ENCODE assay signal across 40 cellular contexts in genomic region chr10:130607386-130607785, GRCh38.
"Had no signal": no experiment of that assay in that cellular context is flagged by ENCODE, and none has a peak within 500 bp of the region (broad histone marks: within the 10 kb centered on the region; RNA-seq: fewer than 3 reads in every experiment).

No MANE protein-coding gene starts in this region.

- H3K4me1 Mint-ChIP-seq: activated naive CD4-positive, alpha-beta T cell treated with anti-CD3 and anti-CD28 coated beads, Interleukin-2, amount 10 ng/mL, durations not matched to agents 7 days and 5 days; activated naive CD4-positive, alpha-beta T cell treated with anti-CD3 and anti-CD28 coated beads, Interleukin-2, amount 50 U/mL, for 24 hours; activated naive CD8-positive, alpha-beta T cell treated with anti-CD3 and anti-CD28 coated beads for 36 hours; activated naive CD8-positive, alpha-beta T cell treated with anti-CD3 and anti-CD28 coated beads, Interleukin-2, amount 10 ng/mL, durations not matched to agents 7 days and 5 days; activated naive CD8-positive, alpha-beta T cell treated with anti-CD3 and anti-CD28 coated beads, Interleukin-2, amount 50 U/mL, for 24 hours; activated T-helper 17 cell treated with anti-CD3 and anti-CD28 coated beads, Interleukin-2, amount 50 U/mL, for 72 hours; central memory CD8-positive, alpha-beta T cell had no signal

- H3K4me3 Mint-ChIP-seq: activated naive CD4-positive, alpha-beta T cell treated with anti-CD3 and anti-CD28 coated beads for 36 hours; activated naive CD4-positive, alpha-beta T cell treated with anti-CD3 and anti-CD28 coated beads, Interleukin-2, amount 10 ng/mL, durations not matched to agents 7 days and 5 days; activated naive CD4-positive, alpha-beta T cell treated with anti-CD3 and anti-CD28 coated beads, Interleukin-2, amount 50 U/mL, for 24 hours; activated naive CD8-positive, alpha-beta T cell; activated naive CD8-positive, alpha-beta T cell treated with anti-CD3 and anti-CD28 coated beads for 36 hours; activated naive CD8-positive, alpha-beta T cell treated with anti-CD3 and anti-CD28 coated beads, Interleukin-2, amount 10 ng/mL, durations not matched to agents 7 days and 5 days; activated naive CD8-positive, alpha-beta T cell treated with anti-CD3 and anti-CD28 coated beads, Interleukin-2, amount 50 U/mL, for 24 hours; activated T-cell treated with anti-CD3 and anti-CD28 coated beads, Interleukin-2, amount 50 U/mL, for 24 hours; activated T-cell treated with anti-CD3 and anti-CD28 coated beads, Interleukin-2, amount 50 U/mL, for 4 hours; activated T-cell treated with anti-CD3 and anti-CD28 coated beads, Interleukin-2, amount 50 U/mL, for 72 hours; activated T-helper 1 cell treated with anti-CD3 and anti-CD28 coated beads, Interleukin-12 subunit alpha, Interleukin-12 subunit beta, Interleukin-2, Interleukin-4 antibody, amounts not matched to agents 30 ng/mL and 10 ng/mL and 1 ng/mL, durations not matched to agents 14 hours and 24 hours and 36 hours; activated T-helper 17 cell treated with anti-CD3 and anti-CD28 coated beads, Interleukin-2, amount 50 U/mL, for 72 hours; brain; central memory CD8-positive, alpha-beta T cell had no signal

- FAIRE-seq: astrocyte, bronchial epithelial cell had no signal

- H3K36me3 ChIP-seq: adrenal gland, ascending aorta, brain microvascular endothelial cell, breast epithelium, cardiac muscle cell had no signal

- H3K27me3 ChIP-seq: ascending aorta, body of pancreas, brain microvascular endothelial cell, cardiac muscle cell had no signal

- H3K27me3 Mint-ChIP-seq: activated naive CD4-positive, alpha-beta T cell treated with anti-CD3 and anti-CD28 coated beads, Interleukin-2, amount 10 ng/mL, durations not matched to agents 7 days and 5 days; activated naive CD8-positive, alpha-beta T cell treated with anti-CD3 and anti-CD28 coated beads, Interleukin-2, amount 10 ng/mL, durations not matched to agents 7 days and 5 days had no signal

- H3K4me1 ChIP-seq: adrenal gland, ascending aorta, breast epithelium had no signal

- H3K27ac Mint-ChIP-seq: activated naive CD4-positive, alpha-beta T cell treated with anti-CD3 and anti-CD28 coated beads for 36 hours; activated naive CD4-positive, alpha-beta T cell treated with anti-CD3 and anti-CD28 coated beads, Interleukin-2, amount 10 ng/mL, durations not matched to agents 7 days and 5 days; activated naive CD4-positive, alpha-beta T cell treated with anti-CD3 and anti-CD28 coated beads, Interleukin-2, amount 50 U/mL, for 24 hours; activated naive CD4-positive, alpha-beta T cell treated with anti-CD3 and anti-CD28 coated beads, Interleukin-2, amount 50 U/mL, for 72 hours; activated naive CD8-positive, alpha-beta T cell; activated naive CD8-positive, alpha-beta T cell treated with anti-CD3 and anti-CD28 coated beads for 36 hours; activated naive CD8-positive, alpha-beta T cell treated with anti-CD3 and anti-CD28 coated beads, Interleukin-2, amount 10 ng/mL, durations not matched to agents 7 days and 5 days; activated naive CD8-positive, alpha-beta T cell treated with anti-CD3 and anti-CD28 coated beads, Interleukin-2, amount 50 U/mL, for 24 hours; activated T-cell treated with anti-CD3 and anti-CD28 coated beads, Interleukin-2, amount 50 U/mL, for 24 hours; activated T-cell treated with anti-CD3 and anti-CD28 coated beads, Interleukin-2, amount 50 U/mL, for 72 hours; activated T-helper 1 cell treated with anti-CD3 and anti-CD28 coated beads, Interleukin-12 subunit alpha, Interleukin-12 subunit beta, Interleukin-2, Interleukin-4 antibody, amounts not matched to agents 30 ng/mL and 10 ng/mL and 1 ng/mL, durations not matched to agents 14 hours and 24 hours and 36 hours; activated T-helper 17 cell treated with anti-CD3 and anti-CD28 coated beads, Interleukin-2, amount 50 U/mL, for 72 hours; activated T-helper 2 cell treated with anti-CD3 and anti-CD28 coated beads, Interferon-gamma antibody, Interleukin-2, Interleukin-4, amounts not matched to agents 10 μg/mL and 5 μg/mL and 100 μg/mL, durations not matched to agents 14 hours and 24 hours and 36 hours; brain had no signal

- DNase-seq: activated effector memory CD4-positive, alpha-beta T cell treated with anti-CD3 and anti-CD28 coated beads, Interleukin-2, amount 50 U/mL, for 16 hours; activated effector memory CD4-positive, alpha-beta T cell treated with Interleukin-2 at 50 U/mL for 16 hours; activated gamma-delta T cell; activated gamma-delta T cell treated with Interleukin-2 at 50 U/mL for 16 hours; activated naive CD4-positive, alpha-beta T cell; activated naive CD4-positive, alpha-beta T cell treated with anti-CD3 and anti-CD28 coated beads for 36 hours; activated naive CD4-positive, alpha-beta T cell treated with anti-CD3 and anti-CD28 coated beads, Interleukin-2, amount 10 ng/mL, durations not matched to agents 7 days and 5 days; activated naive CD4-positive, alpha-beta T cell treated with anti-CD3 and anti-CD28 coated beads, Interleukin-2, amount 50 U/mL, for 16 hours; activated naive CD4-positive, alpha-beta T cell treated with Interleukin-2 at 50 U/mL for 16 hours; activated naive CD8-positive, alpha-beta T cell treated with anti-CD3 and anti-CD28 coated beads for 36 hours; activated naive CD8-positive, alpha-beta T cell treated with anti-CD3 and anti-CD28 coated beads, Interleukin-2, amount 10 ng/mL, durations not matched to agents 7 days and 5 days; activated naive CD8-positive, alpha-beta T cell treated with anti-CD3 and anti-CD28 coated beads, Interleukin-2, amount 50 U/mL, for 24 hours; activated T-cell treated with anti-CD3 and anti-CD28 coated beads, Interleukin-2, amount 50 U/mL, for 1 hour; activated T-cell treated with anti-CD3 and anti-CD28 coated beads, Interleukin-2, amount 50 U/mL, for 24 hours; activated T-cell treated with anti-CD3 and anti-CD28 coated beads, Interleukin-2, amount 50 U/mL, for 4 hours; activated T-cell treated with anti-CD3 and anti-CD28 coated beads, Interleukin-2, amount 50 U/mL, for 48 hours; activated T-cell treated with anti-CD3 and anti-CD28 coated beads, Interleukin-2, amount 50 U/mL, for 72 hours; adrenal gland; amniotic stem cell; amygdala; anterior cingulate cortex; aorta; body of pancreas; brain microvascular endothelial cell; caudate nucleus; central memory CD4-positive, alpha-beta T cell; cerebellar nuclear complex had no signal

- ATAC-seq: activated naive CD4-positive, alpha-beta T cell treated with anti-CD3 and anti-CD28 coated beads, Interleukin-2, amount 50 U/mL, for 72 hours; activated naive CD8-positive, alpha-beta T cell treated with anti-CD3 and anti-CD28 coated beads, Interleukin-2, amount 50 U/mL, for 24 hours; activated T-cell treated with anti-CD3 and anti-CD28 coated beads, Interleukin-2, amount 50 U/mL, for 4 hours; activated T-cell treated with anti-CD3 and anti-CD28 coated beads, Interleukin-2, amount 50 U/mL, for 72 hours; activated T-helper 17 cell treated with anti-CD3 and anti-CD28 coated beads, Interleukin-2, amount 50 U/mL, for 72 hours; body of pancreas had no signal

- H3K27ac ChIP-seq: adrenal gland, ascending aorta, body of pancreas, brain microvascular endothelial cell, breast epithelium, cardiac muscle cell had no signal

- H3K9me3 Mint-ChIP-seq: activated naive CD4-positive, alpha-beta T cell treated with anti-CD3 and anti-CD28 coated beads for 36 hours; activated naive CD4-positive, alpha-beta T cell treated with anti-CD3 and anti-CD28 coated beads, Interleukin-2, amount 50 U/mL, for 24 hours; activated naive CD8-positive, alpha-beta T cell treated with anti-CD3 and anti-CD28 coated beads, Interleukin-2, amount 10 ng/mL, durations not matched to agents 7 days and 5 days; activated T-helper 1 cell treated with anti-CD3 and anti-CD28 coated beads, Interleukin-12 subunit alpha, Interleukin-12 subunit beta, Interleukin-2, Interleukin-4 antibody, amounts not matched to agents 30 ng/mL and 10 ng/mL and 1 ng/mL, durations not matched to agents 14 hours and 24 hours and 36 hours; activated T-helper 2 cell treated with anti-CD3 and anti-CD28 coated beads, Interferon-gamma antibody, Interleukin-2, Interleukin-4, amounts not matched to agents 10 μg/mL and 5 μg/mL and 100 μg/mL, durations not matched to agents 14 hours and 24 hours and 36 hours had no signal

- H3K4me3 ChIP-seq: adrenal gland, ascending aorta, body of pancreas, breast epithelium, cardiac muscle cell had no signal

- H3K36me3 Mint-ChIP-seq: activated naive CD4-positive, alpha-beta T cell treated with anti-CD3 and anti-CD28 coated beads, Interleukin-2, amount 10 ng/mL, durations not matched to agents 7 days and 5 days; activated naive CD4-positive, alpha-beta T cell treated with anti-CD3 and anti-CD28 coated beads, Interleukin-2, amount 50 U/mL, for 24 hours; activated naive CD4-positive, alpha-beta T cell treated with anti-CD3 and anti-CD28 coated beads, Interleukin-2, amount 50 U/mL, for 72 hours; activated naive CD8-positive, alpha-beta T cell; activated naive CD8-positive, alpha-beta T cell treated with anti-CD3 and anti-CD28 coated beads for 36 hours; activated naive CD8-positive, alpha-beta T cell treated with anti-CD3 and anti-CD28 coated beads, Interleukin-2, amount 10 ng/mL, durations not matched to agents 7 days and 5 days; brain had no signal

- H3K9me3 ChIP-seq: adrenal gland, ascending aorta, body of pancreas had no signal
